1 cellular context compared by ENCODE assay signal in genomic region chr13:48126944-48127814, GRCh38.
TF ChIP-seq lines count a peak whose summit lies in the region.

No MANE protein-coding gene starts in this region.

TF ChIP-seq in HEK293, 187 proteins besides CTCF, POLR2A, EP300 and RAD21 (continued from another document):
- TF ChIP-seq ZBTB49 (tag by site-specific recombination; IDR thresholded peaks at IDR 0.05; ENCODE audit: low read depth) (no peak), ZSCAN5A (tag by site-specific recombination; IDR thresholded peaks at IDR 0.05) (no peak), ZNF529 (tag by site-specific recombination; IDR thresholded peaks at IDR 0.05; ENCODE audit: insufficient replicate concordance) (no peak), ZBTB7A (tag by site-specific recombination; IDR thresholded peaks at IDR 0.05; ENCODE audit: low read depth) (no peak), ZNF776 (tag by site-specific recombination; IDR thresholded peaks at IDR 0.05; ENCODE audit: borderline replicate concordance) (no peak), PRDM4 (tag by site-specific recombination; IDR thresholded peaks at IDR 0.05) (peak; percentile 49; the same call in 1 of the 2 replicates), ZNF449 (tag by site-specific recombination; IDR thresholded peaks at IDR 0.05) (no peak), SP7 (tag by site-specific recombination; IDR thresholded peaks at IDR 0.05) (peak; percentile 39)
